ENCODE assay signal across 12 cellular contexts in the genomic region with DNA sequence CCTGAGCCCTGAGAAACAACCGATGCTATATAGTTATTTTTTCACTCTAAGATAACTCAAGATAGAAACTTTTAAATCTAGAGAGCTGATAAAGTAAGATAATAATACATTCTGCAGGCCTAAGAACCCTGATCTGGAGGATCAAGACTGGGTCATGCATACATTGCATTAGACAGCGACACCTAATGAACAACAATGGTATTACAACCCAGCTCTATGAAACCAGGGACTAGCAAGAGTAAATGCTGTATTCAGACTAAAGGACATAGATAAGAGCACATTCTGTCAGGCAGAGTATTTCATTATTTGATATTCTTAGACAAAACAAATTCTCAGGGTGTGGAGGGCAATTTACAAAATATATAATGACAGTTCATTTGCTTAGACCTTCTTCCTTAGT.
DNase-seq lines count a peak whose midpoint lies in the region; ATAC-seq and TF ChIP-seq lines count a peak whose summit lies in the region.
"Had no signal": no experiment of that assay in that cellular context is flagged by ENCODE, and none has a peak within 500 bp of the region (broad histone marks: within the 10 kb centered on the region; RNA-seq: fewer than 3 reads in every experiment).

No MANE protein-coding gene starts in this region.

- dilution Hi-C loops in IMR-90 (cut with HindIII; ENCODE audit: low sequenced_read_pairs, unreplicated experiment), result no loop called here

- in situ Hi-C loops in IMR-90 (cut with MboI; ENCODE audit: low sequenced_read_pairs), result no loop called here
- in situ Hi-C loops in brain microvascular endothelial cell (cut with HindIII; ENCODE audit: low pct_ligation_motif_present, low sequenced_read_pairs), result no loop called here

- peaks cover 20% of the 10 kb centered on the region for H3K9me3 Mint-ChIP-seq in nephron

- H3K9ac ChIP-seq in IMR-90 (ENCODE audit: low read depth, low read length), result no peak overlapping the region

- H3K14ac ChIP-seq in IMR-90 (replicated peaks; ENCODE audit: low read depth, low read length), result no peak overlapping the region

- ATAC-seq in IMR-90 (ENCODE audit: low read depth) (no peak), GM21526 (IDR thresholded peaks at IDR 0.05; ENCODE audit: low FRiP score, unreplicated experiment) (no peak), GM19463 (IDR thresholded peaks at IDR 0.05; ENCODE audit: unreplicated experiment) (no peak)
- ATAC-seq: gastrocnemius medialis had no signal

- H4K8ac ChIP-seq in IMR-90 (ENCODE audit: low read depth in 2 of 2, low read length in 2 of 2), result no peak overlapping the region

- H3K27ac Mint-ChIP-seq in nephron, result no peak overlapping the region

- no peaks in the 10 kb centered on the region for H3K27me3 Mint-ChIP-seq in nephron (ENCODE audit: low read depth)

- no peak overlapping the region for H2BK20ac ChIP-seq in IMR-90 (ENCODE audit: low read depth, low read length)

- TF ChIP-seq CTCF in IMR-90 (conservative IDR thresholded peaks at IDR 0.05; ENCODE audit: low read depth, low read length) (peak; percentile 29; the same call in 1 of the 2 replicates), brain microvascular endothelial cell (IDR thresholded peaks at IDR 0.05; ENCODE audit: low read depth, low read length, missing control alignments) (peak; percentile 58), nephron (IDR thresholded peaks at IDR 0.05; ENCODE audit: unreplicated experiment in 3 of 3) (peak in 2 of 3 experiments; percentile 18 to 29)

- H4K20me1 ChIP-seq in IMR-90 (ENCODE audit: insufficient read depth, low read length), result peaks cover 51% of the 10 kb centered on the region

- no CpG with 5 or more reads among the region's 2 CpGs for WGBS in IMR-90 (ENCODE audit: extremely low coverage in 2 of 2, insufficient read length in 1 of 2), 2 experiments

- H3K36me3 ChIP-seq in IMR-90 (ENCODE audit: control insufficient read depth, insufficient read depth, low read length) (peaks cover 22% of the 10 kb centered on the region), brain microvascular endothelial cell (replicated peaks) (no peaks in the 10 kb centered on the region)
- H3K36me3 ChIP-seq: gastrocnemius medialis had no signal

- CTCF ChIA-PET in IMR-90 (lab: Yijun Ruan, JAX), result interaction anchor here (1.0 to 1.6 kb wide), 2 partner anchors 13 to 54 kb away, joined by 3 to 5 read pairs; no protein-coding TSS in a partner anchor

- H3K23ac ChIP-seq in IMR-90 (ENCODE audit: low read depth, low read length), result no peak overlapping the region

- H3K4me3 ChIP-seq in IMR-90 (ENCODE audit: insufficient read depth, low read depth, low read length) (no peak overlapping the region), brain microvascular endothelial cell (ENCODE audit: low read depth, low read length) (no peak overlapping the region)
- H3K4me3 ChIP-seq: gastrocnemius medialis had no signal

- POLR2A ChIA-PET in IMR-90 (lab: Charles Lee; ENCODE audit: unreplicated experiment), result no interaction called here

- intact Hi-C loops in IMR-90 (cut with micrococcal nuclease), result no loop called here

- no peak overlapping the region for H3K56ac ChIP-seq in IMR-90 (ENCODE audit: extremely low read depth, insufficient read depth, low read length)

- BruUV-seq in IMR-90 (replicated peaks; lab: Mats Ljungman, UMichigan), result TSS peak; percentile 7

- H4K5ac ChIP-seq in IMR-90 (ENCODE audit: low read depth, low read length), result no peak overlapping the region

- H3K27ac ChIP-seq in IMR-90 (ENCODE audit: insufficient read depth, low read length) (no peak overlapping the region), brain microvascular endothelial cell (no peak overlapping the region)
- H3K27ac ChIP-seq: gastrocnemius medialis had no signal

- no peak overlapping the region for H2BK5ac ChIP-seq in IMR-90 (ENCODE audit: low read depth, low read length, poor library complexity, severe bottlenecking)

- H4K91ac ChIP-seq in IMR-90 (ENCODE audit: insufficient read depth, low read depth, low read length), result no peak overlapping the region

- no peak overlapping the region for H2AFZ ChIP-seq in IMR-90 (replicated peaks; ENCODE audit: low read length, poor library complexity)

- no peak overlapping the region for H2BK15ac ChIP-seq in IMR-90 (ENCODE audit: low read depth, low read length)

- H3K36me3 Mint-ChIP-seq in nephron (ENCODE audit: low read depth), result peaks cover 22% of the 10 kb centered on the region

- no peak overlapping the region for H2AK5ac ChIP-seq in IMR-90 (ENCODE audit: low read depth, low read length)

- peaks cover 3% of the 10 kb centered on the region; the same call in 1 of the 2 replicates for H3K4me1 ChIP-seq in IMR-90 (ENCODE audit: control insufficient read depth, insufficient read depth, low read length)

- no peak overlapping the region for H3K4ac ChIP-seq in IMR-90 (ENCODE audit: low read depth, low read length)

- TF ChIP-seq POLR2A in IMR-90 (IDR thresholded peaks at IDR 0.05; ENCODE audit: low read depth, low read length), result no peak

- H3K27me3 ChIP-seq in IMR-90 (ENCODE audit: control insufficient read depth, insufficient read depth, low read length), result no peaks in the 10 kb centered on the region
- no peaks in the 10 kb centered on the region for H3K27me3 ChIP-seq in brain microvascular endothelial cell (replicated peaks)
- H3K27me3 ChIP-seq: gastrocnemius medialis had no signal

- TF ChIP-seq RAD21 in IMR-90 (IDR thresholded peaks at IDR 0.05; ENCODE audit: low read length), result peak; percentile 16; the same call in 1 of the 2 replicates

- peaks cover 21 to 78% of the 10 kb centered on the region in 2 experiments for H3K79me1 ChIP-seq in IMR-90 (ENCODE audit: low read depth in 1 of 2, low read length in 2 of 2)

- peaks cover under 1% of the 10 kb centered on the region; the same call in 1 of the 2 replicates for H3K9me1 ChIP-seq in IMR-90 (ENCODE audit: insufficient read depth, low read length)

- DNase-seq in CMK (ENCODE audit: low read depth) (peak; percentile 26), IMR-90 (no peak), brain microvascular endothelial cell (no peak), kidney glomerular epithelial cell (lab: John Stamatoyannopoulos, UW) (no peak), SW 1271 (lab: John Stamatoyannopoulos, UW) (no peak)
- DNase-seq: activated CD8-positive, alpha-beta memory T cell treated with anti-CD3 and anti-CD28 coated beads, Interleukin-2, amount 50 U/mL, for 4 hours; gastrocnemius medialis; NCI-H510A treated with DMSO at 0.1 percent for 48 hours; stimulated activated naive CD4-positive, alpha-beta T cell treated with Interleukin-2 at 50 U/mL for 16 hours had no signal

- no peak overlapping the region for H2AK9ac ChIP-seq in IMR-90 (replicated peaks; ENCODE audit: low read depth, low read length, poor library complexity)

- H3K9me3 ChIP-seq in IMR-90 (ENCODE audit: control insufficient read depth, insufficient read depth, low read length), result peaks cover 6% of the 10 kb centered on the region; the same call in 1 of the 2 replicates
- H3K9me3 ChIP-seq: gastrocnemius medialis had no signal

- no peak overlapping the region for H3K4me2 ChIP-seq in IMR-90 (ENCODE audit: low read depth, low read length)

- no peak overlapping the region for H3K4me3 Mint-ChIP-seq in nephron

- no peak overlapping the region for H3K18ac ChIP-seq in IMR-90 (ENCODE audit: low read depth, low read length)

- H3K4me1 Mint-ChIP-seq in nephron, result peaks cover 9% of the 10 kb centered on the region

- H2BK120ac ChIP-seq in IMR-90 (ENCODE audit: low read depth, low read length), result no peak overlapping the region

TF ChIP-seq in IMR-90, 13 proteins besides CTCF, POLR2A, EP300 and RAD21:
- TF ChIP-seq CEBPB (IDR thresholded peaks at IDR 0.05; ENCODE audit: low read depth, low read length), result no peak
- TF ChIP-seq RCOR1 (IDR thresholded peaks at IDR 0.05; ENCODE audit: insufficient replicate concordance, low read length), result no peak
- TF ChIP-seq RFX5 (IDR thresholded peaks at IDR 0.05; ENCODE audit: low read depth, low read length), result no peak
